ENCODE assay signal across 1 cellular context in the genomic region with DNA sequence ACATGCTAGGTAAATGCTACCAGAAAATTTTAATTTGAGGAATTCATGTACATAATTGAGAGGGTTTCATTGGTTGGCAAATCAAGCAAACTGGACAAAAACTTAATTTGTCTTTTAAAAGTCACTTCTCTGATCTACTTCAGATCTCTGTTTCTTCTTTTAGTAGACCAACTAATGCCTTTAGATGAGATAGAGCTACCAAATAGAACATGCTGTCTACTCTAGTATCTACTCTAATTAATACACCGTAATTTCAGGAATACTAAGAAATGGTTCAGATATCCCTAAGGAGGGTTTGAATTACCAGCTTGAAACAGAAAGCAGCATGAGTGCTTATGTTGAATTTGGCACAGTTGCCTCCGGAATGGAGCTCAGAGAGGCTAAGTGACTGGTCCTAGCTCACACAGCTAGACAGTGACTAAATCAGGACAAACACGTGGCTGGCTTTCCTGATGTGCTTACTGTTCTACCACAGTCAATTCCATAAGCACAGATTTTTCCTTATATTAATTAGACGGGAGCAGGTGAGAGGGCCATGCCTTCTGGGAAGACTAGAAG.
TF ChIP-seq lines count a peak whose summit lies in the region.

No MANE protein-coding gene starts in this region.

TF ChIP-seq in WTC11, 78 proteins besides CTCF, POLR2A, EP300 and RAD21 (continued from another document):
- TF ChIP-seq, protein P1, sequence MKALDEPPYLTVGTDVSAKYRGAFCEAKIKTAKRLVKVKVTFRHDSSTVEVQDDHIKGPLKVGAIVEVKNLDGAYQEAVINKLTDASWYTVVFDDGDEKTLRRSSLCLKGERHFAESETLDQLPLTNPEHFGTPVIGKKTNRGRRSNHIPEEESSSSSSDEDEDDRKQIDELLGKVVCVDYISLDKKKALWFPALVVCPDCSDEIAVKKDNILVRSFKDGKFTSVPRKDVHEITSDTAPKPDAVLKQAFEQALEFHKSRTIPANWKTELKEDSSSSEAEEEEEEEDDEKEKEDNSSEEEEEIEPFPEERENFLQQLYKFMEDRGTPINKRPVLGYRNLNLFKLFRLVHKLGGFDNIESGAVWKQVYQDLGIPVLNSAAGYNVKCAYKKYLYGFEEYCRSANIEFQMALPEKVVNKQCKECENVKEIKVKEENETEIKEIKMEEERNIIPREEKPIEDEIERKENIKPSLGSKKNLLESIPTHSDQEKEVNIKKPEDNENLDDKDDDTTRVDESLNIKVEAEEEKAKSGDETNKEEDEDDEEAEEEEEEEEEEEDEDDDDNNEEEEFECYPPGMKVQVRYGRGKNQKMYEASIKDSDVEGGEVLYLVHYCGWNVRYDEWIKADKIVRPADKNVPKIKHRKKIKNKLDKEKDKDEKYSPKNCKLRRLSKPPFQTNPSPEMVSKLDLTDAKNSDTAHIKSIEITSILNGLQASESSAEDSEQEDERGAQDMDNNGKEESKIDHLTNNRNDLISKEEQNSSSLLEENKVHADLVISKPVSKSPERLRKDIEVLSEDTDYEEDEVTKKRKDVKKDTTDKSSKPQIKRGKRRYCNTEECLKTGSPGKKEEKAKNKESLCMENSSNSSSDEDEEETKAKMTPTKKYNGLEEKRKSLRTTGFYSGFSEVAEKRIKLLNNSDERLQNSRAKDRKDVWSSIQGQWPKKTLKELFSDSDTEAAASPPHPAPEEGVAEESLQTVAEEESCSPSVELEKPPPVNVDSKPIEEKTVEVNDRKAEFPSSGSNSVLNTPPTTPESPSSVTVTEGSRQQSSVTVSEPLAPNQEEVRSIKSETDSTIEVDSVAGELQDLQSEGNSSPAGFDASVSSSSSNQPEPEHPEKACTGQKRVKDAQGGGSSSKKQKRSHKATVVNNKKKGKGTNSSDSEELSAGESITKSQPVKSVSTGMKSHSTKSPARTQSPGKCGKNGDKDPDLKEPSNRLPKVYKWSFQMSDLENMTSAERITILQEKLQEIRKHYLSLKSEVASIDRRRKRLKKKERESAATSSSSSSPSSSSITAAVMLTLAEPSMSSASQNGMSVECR (CRISPR knock-in tag; IDR thresholded peaks at IDR 0.05; ENCODE audit: borderline replicate concordance) = no peak
- TF ChIP-seq ZNF219 (CRISPR knock-in tag; IDR thresholded peaks at IDR 0.05; ENCODE audit: borderline replicate concordance) = no peak
- TF ChIP-seq KAT7 (CRISPR knock-in tag; IDR thresholded peaks at IDR 0.05; ENCODE audit: borderline replicate concordance) = no peak
- no peak for TF ChIP-seq JUN (CRISPR knock-in tag; IDR thresholded peaks at IDR 0.05)
- TF ChIP-seq TEAD4 (CRISPR knock-in tag; IDR thresholded peaks at IDR 0.05) = no peak
- no peak for TF ChIP-seq FOXP1 (CRISPR knock-in tag; IDR thresholded peaks at IDR 0.05; ENCODE audit: borderline replicate concordance)
- no peak for TF ChIP-seq NFE2L1 (CRISPR knock-in tag; IDR thresholded peaks at IDR 0.05)
- TF ChIP-seq HMGA2 (CRISPR knock-in tag; IDR thresholded peaks at IDR 0.05) = no peak
- no peak for TF ChIP-seq ZNF396 (CRISPR knock-in tag; IDR thresholded peaks at IDR 0.05; ENCODE audit: borderline replicate concordance)
- TF ChIP-seq CBFB (CRISPR knock-in tag; IDR thresholded peaks at IDR 0.05; ENCODE audit: low read depth) = no peak
- no peak for TF ChIP-seq NR1H2 (CRISPR knock-in tag; IDR thresholded peaks at IDR 0.05)
- TF ChIP-seq, protein P2, sequence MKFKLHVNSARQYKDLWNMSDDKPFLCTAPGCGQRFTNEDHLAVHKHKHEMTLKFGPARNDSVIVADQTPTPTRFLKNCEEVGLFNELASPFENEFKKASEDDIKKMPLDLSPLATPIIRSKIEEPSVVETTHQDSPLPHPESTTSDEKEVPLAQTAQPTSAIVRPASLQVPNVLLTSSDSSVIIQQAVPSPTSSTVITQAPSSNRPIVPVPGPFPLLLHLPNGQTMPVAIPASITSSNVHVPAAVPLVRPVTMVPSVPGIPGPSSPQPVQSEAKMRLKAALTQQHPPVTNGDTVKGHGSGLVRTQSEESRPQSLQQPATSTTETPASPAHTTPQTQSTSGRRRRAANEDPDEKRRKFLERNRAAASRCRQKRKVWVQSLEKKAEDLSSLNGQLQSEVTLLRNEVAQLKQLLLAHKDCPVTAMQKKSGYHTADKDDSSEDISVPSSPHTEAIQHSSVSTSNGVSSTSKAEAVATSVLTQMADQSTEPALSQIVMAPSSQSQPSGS (CRISPR knock-in tag; IDR thresholded peaks at IDR 0.05; ENCODE audit: borderline replicate concordance, low read depth) = no peak
- TF ChIP-seq FOXJ3 (CRISPR knock-in tag; IDR thresholded peaks at IDR 0.05; ENCODE audit: borderline replicate concordance) = no peak
- TF ChIP-seq ATF1 (CRISPR knock-in tag; IDR thresholded peaks at IDR 0.05) = no peak
- TF ChIP-seq, protein P3, sequence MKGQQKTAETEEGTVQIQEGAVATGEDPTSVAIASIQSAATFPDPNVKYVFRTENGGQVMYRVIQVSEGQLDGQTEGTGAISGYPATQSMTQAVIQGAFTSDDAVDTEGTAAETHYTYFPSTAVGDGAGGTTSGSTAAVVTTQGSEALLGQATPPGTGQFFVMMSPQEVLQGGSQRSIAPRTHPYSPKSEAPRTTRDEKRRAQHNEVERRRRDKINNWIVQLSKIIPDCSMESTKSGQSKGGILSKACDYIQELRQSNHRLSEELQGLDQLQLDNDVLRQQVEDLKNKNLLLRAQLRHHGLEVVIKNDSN (CRISPR knock-in tag; IDR thresholded peaks at IDR 0.05) = no peak
- TF ChIP-seq, protein P4, sequence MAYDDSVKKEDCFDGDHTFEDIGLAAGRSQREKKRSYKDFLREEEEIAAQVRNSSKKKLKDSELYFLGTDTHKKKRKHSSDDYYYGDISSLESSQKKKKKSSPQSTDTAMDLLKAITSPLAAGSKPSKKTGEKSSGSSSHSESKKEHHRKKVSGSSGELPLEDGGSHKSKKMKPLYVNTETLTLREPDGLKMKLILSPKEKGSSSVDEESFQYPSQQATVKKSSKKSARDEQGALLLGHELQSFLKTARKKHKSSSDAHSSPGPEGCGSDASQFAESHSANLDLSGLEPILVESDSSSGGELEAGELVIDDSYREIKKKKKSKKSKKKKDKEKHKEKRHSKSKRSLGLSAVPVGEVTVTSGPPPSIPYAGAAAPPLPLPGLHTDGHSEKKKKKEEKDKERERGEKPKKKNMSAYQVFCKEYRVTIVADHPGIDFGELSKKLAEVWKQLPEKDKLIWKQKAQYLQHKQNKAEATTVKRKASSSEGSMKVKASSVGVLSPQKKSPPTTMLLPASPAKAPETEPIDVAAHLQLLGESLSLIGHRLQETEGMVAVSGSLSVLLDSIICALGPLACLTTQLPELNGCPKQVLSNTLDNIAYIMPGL (CRISPR knock-in tag; IDR thresholded peaks at IDR 0.05) = no peak
- TF ChIP-seq ELF4 (CRISPR knock-in tag; IDR thresholded peaks at IDR 0.05; ENCODE audit: low read depth) = no peak
- no peak for TF ChIP-seq ZNF423 (CRISPR knock-in tag; IDR thresholded peaks at IDR 0.05)
- TF ChIP-seq, protein P5, sequence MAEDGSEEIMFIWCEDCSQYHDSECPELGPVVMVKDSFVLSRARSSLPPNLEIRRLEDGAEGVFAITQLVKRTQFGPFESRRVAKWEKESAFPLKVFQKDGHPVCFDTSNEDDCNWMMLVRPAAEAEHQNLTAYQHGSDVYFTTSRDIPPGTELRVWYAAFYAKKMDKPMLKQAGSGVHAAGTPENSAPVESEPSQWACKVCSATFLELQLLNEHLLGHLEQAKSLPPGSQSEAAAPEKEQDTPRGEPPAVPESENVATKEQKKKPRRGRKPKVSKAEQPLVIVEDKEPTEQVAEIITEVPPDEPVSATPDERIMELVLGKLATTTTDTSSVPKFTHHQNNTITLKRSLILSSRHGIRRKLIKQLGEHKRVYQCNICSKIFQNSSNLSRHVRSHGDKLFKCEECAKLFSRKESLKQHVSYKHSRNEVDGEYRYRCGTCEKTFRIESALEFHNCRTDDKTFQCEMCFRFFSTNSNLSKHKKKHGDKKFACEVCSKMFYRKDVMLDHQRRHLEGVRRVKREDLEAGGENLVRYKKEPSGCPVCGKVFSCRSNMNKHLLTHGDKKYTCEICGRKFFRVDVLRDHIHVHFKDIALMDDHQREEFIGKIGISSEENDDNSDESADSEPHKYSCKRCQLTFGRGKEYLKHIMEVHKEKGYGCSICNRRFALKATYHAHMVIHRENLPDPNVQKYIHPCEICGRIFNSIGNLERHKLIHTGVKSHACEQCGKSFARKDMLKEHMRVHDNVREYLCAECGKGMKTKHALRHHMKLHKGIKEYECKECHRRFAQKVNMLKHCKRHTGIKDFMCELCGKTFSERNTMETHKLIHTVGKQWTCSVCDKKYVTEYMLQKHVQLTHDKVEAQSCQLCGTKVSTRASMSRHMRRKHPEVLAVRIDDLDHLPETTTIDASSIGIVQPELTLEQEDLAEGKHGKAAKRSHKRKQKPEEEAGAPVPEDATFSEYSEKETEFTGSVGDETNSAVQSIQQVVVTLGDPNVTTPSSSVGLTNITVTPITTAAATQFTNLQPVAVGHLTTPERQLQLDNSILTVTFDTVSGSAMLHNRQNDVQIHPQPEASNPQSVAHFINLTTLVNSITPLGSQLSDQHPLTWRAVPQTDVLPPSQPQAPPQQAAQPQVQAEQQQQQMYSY (CRISPR knock-in tag; IDR thresholded peaks at IDR 0.05) = no peak
